In the genomic region with DNA sequence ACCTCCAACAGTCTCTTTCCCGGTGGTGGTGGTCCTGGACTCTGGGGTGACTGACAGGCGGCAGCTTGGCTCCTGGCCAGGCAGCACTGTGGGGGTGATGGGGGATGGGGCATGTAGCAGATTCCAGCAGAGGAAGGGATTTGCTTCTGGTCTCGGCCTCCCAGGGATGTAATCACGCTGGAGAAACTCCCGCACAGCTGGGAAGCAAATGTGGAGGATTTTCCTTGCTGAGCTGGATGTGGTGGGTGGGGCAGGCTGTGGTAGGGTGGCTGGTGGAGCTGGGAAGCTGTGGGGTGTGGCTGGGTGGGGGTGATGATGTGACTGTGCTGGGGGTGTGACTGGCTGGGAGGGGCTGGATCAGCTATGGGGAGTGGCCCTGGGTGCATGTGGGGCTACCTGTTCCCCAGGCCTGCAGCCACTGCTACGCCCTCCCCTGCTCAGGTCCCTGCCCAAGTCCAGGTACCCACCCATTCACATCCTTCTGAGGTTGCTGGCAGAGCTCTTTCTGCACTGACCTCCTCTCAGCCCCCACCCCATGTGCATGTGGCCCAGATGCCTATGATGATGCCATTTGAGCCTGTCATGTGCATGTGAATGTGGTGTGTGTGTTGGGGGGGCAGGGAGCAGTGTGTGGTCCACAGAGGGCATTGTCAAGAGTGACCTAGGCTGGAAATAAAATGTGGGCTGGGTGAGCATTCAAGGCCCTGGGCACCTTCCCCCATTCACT, we compare ENCODE assay signal across 8 cellular contexts. TPM values are rescaled to one million over a fixed set of nuclear protein-coding genes. Genes with fewer than 3 reads are reported as not detected.
DNase-seq lines count a peak whose midpoint lies in the region; ATAC-seq, FAIRE-seq and TF ChIP-seq lines count a peak whose summit lies in the region.

No MANE protein-coding gene starts in this region.

- in situ Hi-C loops in K562 (cut with MboI), result no loop called here

- H3K4me1 ChIP-seq in K562 (replicated peaks in 1 of 2; ENCODE audit: control insufficient read depth in 2 of 2, insufficient read depth in 2 of 2, low read length in 2 of 2) (peaks cover 29 to 35% of the 10 kb centered on the region in 2 experiments), iPS-20b (ENCODE audit: insufficient read depth, low read length) (peaks cover 35% of the 10 kb centered on the region), small intestine (ENCODE audit: control insufficient read depth in 2 of 2, insufficient read depth in 1 of 2, low read depth in 1 of 2, low read length in 1 of 2) (peaks cover 25 to 28% of the 10 kb centered on the region in 2 donors)

- no peaks in the 10 kb centered on the region for H3K36me3 ChIP-seq in K562 (ENCODE audit: control insufficient read depth, insufficient read depth, low read length)
- no peaks in the 10 kb centered on the region for H3K36me3 ChIP-seq in iPS-20b (ENCODE audit: insufficient read depth, low read depth, low read length)
- H3K36me3 ChIP-seq in small intestine (ENCODE audit: control insufficient read depth in 2 of 2, insufficient read depth in 2 of 2, low read length in 2 of 2), result no peaks in the 10 kb centered on the region

- no peak overlapping the region for H3K27ac Mint-ChIP-seq in immature natural killer cell

- H3K4me2 ChIP-seq in K562 (ENCODE audit: insufficient read depth, low read length), result no peak overlapping the region; the same call in 1 of the 2 replicates

- intact Hi-C loops in K562 (cut with micrococcal nuclease), result no loop called here

- ATAC-seq in K562 (peak; percentile 79), GM19351 (IDR thresholded peaks at IDR 0.05; ENCODE audit: unreplicated experiment) (no peak)

- no peaks in the 10 kb centered on the region for H3K36me3 Mint-ChIP-seq in immature natural killer cell

- no peak overlapping the region for H3K4me3 Mint-ChIP-seq in immature natural killer cell

- H3K9me3 ChIP-seq in K562 (replicated peaks; ENCODE audit: control insufficient read depth, insufficient read depth, low read depth, low read length) (no peaks in the 10 kb centered on the region), iPS-20b (ENCODE audit: insufficient read depth, low read depth, low read length) (no peaks in the 10 kb centered on the region), small intestine (ENCODE audit: control insufficient read depth, low read depth) (no peaks in the 10 kb centered on the region)

- BruUV-seq in K562 (replicated peaks; lab: Mats Ljungman, UMichigan), result no TSS peak

- TF ChIP-seq EP300 in K562 (IDR thresholded peaks at IDR 0.05; ENCODE audit: low read length), result no peak

- H3K4me1 Mint-ChIP-seq in immature natural killer cell, result no peaks in the 10 kb centered on the region

- peaks cover 16% of the 10 kb centered on the region for H3K9me1 ChIP-seq in K562 (ENCODE audit: control insufficient read depth, insufficient read depth, low read length)

- H2AFZ ChIP-seq in K562 (ENCODE audit: low read depth, low read length), result no peak overlapping the region

- TF ChIP-seq RAD21 in K562 (CRISPR knock-in tag; conservative IDR thresholded peaks at IDR 0.05 in 1 of 2, IDR thresholded peaks at IDR 0.05 in 1 of 2), result no peak

- TF ChIP-seq CTCF in K562 (IDR thresholded peaks at IDR 0.05 in 2 of 3, conservative IDR thresholded peaks at IDR 0.05 in 1 of 3; ENCODE audit: insufficient read depth in 2 of 3, low read depth in 1 of 3, low read length in 3 of 3), result no peak

- no peak overlapping the region for H3K4me3 ChIP-seq in K562
- H3K4me3 ChIP-seq in iPS-20b (ENCODE audit: low read length), result peak overlapping the region; percentile 10; the same call in 1 of the 2 replicates
- no peak overlapping the region for H3K4me3 ChIP-seq in small intestine (ENCODE audit: low read depth in 1 of 2, low read length in 2 of 2)

- peaks cover 67% of the 10 kb centered on the region for H4K20me1 ChIP-seq in K562 (replicated peaks; ENCODE audit: control insufficient read depth, insufficient read depth, low read length)

- no peak for TF ChIP-seq POLR2A in K562 (conservative IDR thresholded peaks at IDR 0.05)

- no peaks in the 10 kb centered on the region for H3K9me3 Mint-ChIP-seq in immature natural killer cell

- peaks cover 2 to 10% (median 5%) of the 10 kb centered on the region in 3 donors for H3K27me3 Mint-ChIP-seq in immature natural killer cell (ENCODE audit: low read depth in 3 of 3)

- peak; percentile 72 for FAIRE-seq in K562 (lab: Jason Lieb, UNC)
- FAIRE-seq in small intestine (lab: Jason Lieb, UNC), result no peak

- CTCF ChIA-PET in HEK293T (lab: Yijun Ruan, JAX), result interaction anchor here (0.6 to 1.5 kb wide), 3 partner anchors 12 to 48 kb away, joined by 3 to 8 read pairs (median 3); no protein-coding TSS in a partner anchor
- CTCF ChIA-PET in K562 (lab: Yijun Ruan, JAX; ENCODE audit: low intra/inter-chr PET ratio), result interaction anchor here (0.6 kb wide), 1 partner anchor 32 kb away, joined by 3 read pairs; no protein-coding TSS in a partner anchor

- no peak for DNase-seq in HEK293T (ENCODE audit: extremely low spot score)
- peak; percentile 67 to 85 (median 79) for DNase-seq in K562 (ENCODE audit: extremely low read depth in 1 of 4, low spot score in 3 of 4)
- peak; percentile 94 for DNase-seq in small intestine
- no peak for DNase-seq in SHP77 treated with DMSO at 0.1 percent for 48 hours (lab: John Stamatoyannopoulos, UW)
- no peak for DNase-seq in KG1 (lab: John Stamatoyannopoulos, UW)
- DNase-seq in immature natural killer cell, result no peak

- WGBS in K562 (ENCODE audit: insufficient coverage, low coverage, missing lambda C conversion rate), result 26% methylated on average over 5 of the region's 6 CpGs
- 10 to 34% (median 29%) methylated on average over 6 of the region's 6 CpGs for WGBS in small intestine, 3 donors

- peaks cover 60% of the 10 kb centered on the region for H3K79me2 ChIP-seq in K562 (ENCODE audit: control insufficient read depth, insufficient read depth, low read length)

- H3K27me3 ChIP-seq in K562 (ENCODE audit: control insufficient read depth in 2 of 2, insufficient read depth in 2 of 2, low read length in 2 of 2), result no peaks in the 10 kb centered on the region
- no peaks in the 10 kb centered on the region for H3K27me3 ChIP-seq in iPS-20b (ENCODE audit: insufficient read depth, low read length)
- no peaks in the 10 kb centered on the region for H3K27me3 ChIP-seq in small intestine (ENCODE audit: control insufficient read depth in 2 of 2, insufficient read depth in 2 of 2, low read length in 2 of 2)

- POLR2A ChIA-PET in HEK293T (lab: Yijun Ruan, JAX), result interaction anchor here (0.8 to 1.7 kb wide), 2 partner anchors 52 to 62 kb away, joined by 3 to 5 read pairs; partner anchors contain the start of gene RPS14
- POLR2A ChIA-PET in K562 (lab: Yijun Ruan, JAX), result interaction anchor here (2.7 kb wide), 1 partner anchor 11 kb away, joined by 16 read pairs; no protein-coding TSS in a partner anchor

- H3K9ac ChIP-seq in K562 (ENCODE audit: insufficient read depth in 1 of 2, low read depth in 2 of 2, low read length in 2 of 2), result peak overlapping the region in 1 of 2 experiments; percentile 72; a peak in 2 of 4 replicates
- peak overlapping the region; percentile 48; the same call in 1 of the 2 replicates for H3K9ac ChIP-seq in iPS-20b (ENCODE audit: low read depth, low read length)

- H3K27ac ChIP-seq in K562 (ENCODE audit: extremely low read depth, low read depth, low read length) (no peak overlapping the region), iPS-20b (ENCODE audit: low read length) (peak overlapping the region; percentile 25), small intestine (ENCODE audit: low read depth in 1 of 2, low read length in 1 of 2) (peak overlapping the region; percentile 79 to 91)

TF ChIP-seq in HEK293T, 16 proteins besides CTCF, POLR2A, EP300 and RAD21:
- TF ChIP-seq, protein P1, sequence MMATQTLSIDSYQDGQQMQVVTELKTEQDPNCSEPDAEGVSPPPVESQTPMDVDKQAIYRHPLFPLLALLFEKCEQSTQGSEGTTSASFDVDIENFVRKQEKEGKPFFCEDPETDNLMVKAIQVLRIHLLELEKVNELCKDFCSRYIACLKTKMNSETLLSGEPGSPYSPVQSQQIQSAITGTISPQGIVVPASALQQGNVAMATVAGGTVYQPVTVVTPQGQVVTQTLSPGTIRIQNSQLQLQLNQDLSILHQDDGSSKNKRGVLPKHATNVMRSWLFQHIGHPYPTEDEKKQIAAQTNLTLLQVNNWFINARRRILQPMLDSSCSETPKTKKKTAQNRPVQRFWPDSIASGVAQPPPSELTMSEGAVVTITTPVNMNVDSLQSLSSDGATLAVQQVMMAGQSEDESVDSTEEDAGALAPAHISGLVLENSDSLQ (IDR thresholded peaks at IDR 0.05), result peak; percentile 90
- no peak for TF ChIP-seq FOXM1 (IDR thresholded peaks at IDR 0.05; ENCODE audit: borderline replicate concordance)

TF ChIP-seq in K562, 482 proteins besides CTCF, POLR2A, EP300 and RAD21 (continues in another document):
- peak; percentile 94 for TF ChIP-seq NFIC (IDR thresholded peaks at IDR 0.05)
- 0 out of 2 replicates have a peak, but pooled peaks have one; percentile 7 for TF ChIP-seq EGR1 (conservative IDR thresholded peaks at IDR 0.05)
- TF ChIP-seq NFE2L1 (tag; IDR thresholded peaks at IDR 0.05; ENCODE audit: borderline replicate concordance, low read depth), result no peak
- no peak for TF ChIP-seq MCM3 (IDR thresholded peaks at IDR 0.05)

RNA-seq across cellular contexts. Expression of gene NDST1, which starts 3.9 kb away (rescaled TPM):
- 39.5 and 84.3 TPM in 2 replicates for total RNA-seq in K562 (2011; cell fraction: chromatin; rRNA removed; ENCODE audit: low replicate concordance)
- 40.4 and 42.6 TPM in 2 replicates for total RNA-seq in K562 (2011; cell fraction: nucleolus; rRNA removed)
- total RNA-seq in K562 (2011; cell fraction: nucleoplasm; rRNA removed), result 43.0 and 46.6 TPM in 2 replicates
- 14.0 and 15.3 TPM in 2 replicates for total RNA-seq in K562 (2014; rRNA removed)
- total RNA-seq in K562 (2014; rRNA removed; fragmentation: Illumina TruSeq; extraction: Trizol), result 7.4 and 8.7 TPM in 2 replicates
- 9.9 and 11.5 TPM in 2 replicates for total RNA-seq in K562 (2015; rRNA removed; fragmentation: Illumina TruSeq; extraction: Trizol)
- total RNA-seq in K562 (2021), result 43.2 and 47.9 TPM in 2 replicates
- polyA plus RNA-seq in K562 (2011; rRNA removed), result 9.7 and 17.1 TPM in 2 replicates
- 13.1 and 18.3 TPM in 2 replicates for polyA plus RNA-seq in K562 (2011; cell fraction: cytosol; rRNA removed)
- 28.2 and 31.3 TPM in 2 replicates for polyA plus RNA-seq in K562 (2011; cell fraction: nucleus; rRNA removed)
- 14.9 and 22.7 TPM in 2 replicates for polyA plus RNA-seq in K562 (2012)
- 18.4 and 19.9 TPM in 2 replicates for polyA plus RNA-seq in K562 (2014; fragmentation: Illumina TruSeq; extraction: Trizol)
- under 1 TPM; 0.38 to 0.39 TPM for polyA plus RNA-seq in K562 (2014; fragmentation: Nextera tagmentation; extraction: Ambion mirVana)
- 12.0 and 14.1 TPM in 2 replicates for polyA plus RNA-seq in K562 (2014; rRNA removed)
- polyA minus RNA-seq in K562 (2011; rRNA and poly(A)+ RNA removed), result 14.5 and 17.3 TPM in 2 replicates
- 19.3 and 27.4 TPM in 2 replicates for polyA minus RNA-seq in K562 (2011; cell fraction: cytosol; rRNA and poly(A)+ RNA removed)
- polyA minus RNA-seq in K562 (2011; cell fraction: nucleus; rRNA and poly(A)+ RNA removed), result 12.3 and 21.3 TPM in 2 replicates
- polyA plus RNA-seq in small intestine, result 10 to 100 TPM in 2 of 3 donors, 1 to 10 TPM in 1; 7.4 to 26.2 (median 15.7) TPM
- 1 to 10 TPM; 1.2 to 3.2 (median 1.4) TPM for polyA plus RNA-seq in immature natural killer cell

Comparison
In these comparisons a context has a peak if more than half of its experiments do, and no peak if none do; other contexts are left out.
1. DNase-seq: peak in K562 (4 of 4) and small intestine (single experiment); none in HEK293T (single experiment), SHP77 treated with DMSO at 0.1 percent for 48 hours (single experiment), KG1 (single experiment) and immature natural killer cell (0 of 3).